In the genomic region with DNA sequence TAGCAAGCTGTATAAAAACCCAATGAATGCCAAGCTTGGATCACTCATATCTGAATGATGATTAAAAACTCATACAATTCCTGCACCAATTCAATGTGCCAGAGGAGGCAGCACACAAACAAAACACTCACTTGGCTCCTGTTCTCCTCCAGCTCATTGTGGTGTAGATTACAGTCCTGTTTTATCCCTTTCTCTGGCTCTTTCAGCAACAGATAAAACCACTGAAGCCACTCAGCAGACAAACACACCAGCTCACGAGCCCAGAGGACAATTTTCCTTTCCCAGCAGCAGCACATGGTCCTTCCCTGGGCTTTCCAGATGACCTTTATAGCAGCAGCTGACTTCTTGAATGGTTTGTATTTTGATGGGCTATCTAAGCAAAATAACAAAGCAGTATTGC, we compare ENCODE assay signal across 10 cellular contexts.
DNase-seq lines count a peak whose midpoint lies in the region; ATAC-seq, FAIRE-seq and TF ChIP-seq lines count a peak whose summit lies in the region.
"Had no signal": no experiment of that assay in that cellular context is flagged by ENCODE, and none has a peak within 500 bp of the region (broad histone marks: within the 10 kb centered on the region; RNA-seq: fewer than 3 reads in every experiment).

No MANE protein-coding gene starts in this region.

- no peaks in the 10 kb centered on the region for H3K79me2 ChIP-seq in KMS-11 (ENCODE audit: insufficient read depth, low read depth)

- TF ChIP-seq CTCF in D721Med (IDR thresholded peaks at IDR 0.05; ENCODE audit: insufficient read depth, missing control alignments) (peak; percentile 51), KMS-11 (conservative IDR thresholded peaks at IDR 0.05; ENCODE audit: low read depth, low read length) (peak; percentile 64), astrocyte of the spinal cord (IDR thresholded peaks at IDR 0.05; ENCODE audit: low read depth, low read length) (peak; percentile 50)

- FAIRE-seq in D721Med (lab: Jason Lieb, UNC) = no peak
- FAIRE-seq: colon had no signal

- H3K36me3 ChIP-seq in KMS-11 (ENCODE audit: insufficient read depth) = no peaks in the 10 kb centered on the region

- H3K27me3 ChIP-seq in KMS-11 (ENCODE audit: insufficient read depth, low read depth) = no peaks in the 10 kb centered on the region

- no peak overlapping the region for H3K9ac ChIP-seq in KMS-11

- no peak overlapping the region for H3K27ac ChIP-seq in KMS-11
- H3K27ac ChIP-seq: HL-60 had no signal

- in situ Hi-C loops in astrocyte of the spinal cord (cut with HindIII; ENCODE audit: low sequenced_read_pairs) = no loop called here

- ATAC-seq in GM18519 (IDR thresholded peaks at IDR 0.05; ENCODE audit: low FRiP score, unreplicated experiment) = no peak
- no peak for ATAC-seq in activated CD4-positive, CD25-positive, alpha-beta regulatory T cell treated with anti-CD3 and anti-CD28 coated beads, Interleukin-2, amount 50 U/mL, for 24 hours

- no peak overlapping the region for H3K4me2 ChIP-seq in KMS-11

- H2AFZ ChIP-seq in KMS-11 (ENCODE audit: low read depth) = no peak overlapping the region

- H3K4me1 ChIP-seq in KMS-11 (ENCODE audit: low read depth, poor library complexity, severe bottlenecking) = no peaks in the 10 kb centered on the region

- H3K4me3 ChIP-seq in KMS-11 (IDR thresholded peaks at IDR 0.05; ENCODE audit: insufficient read depth, low read depth, low read length) (no peak overlapping the region), astrocyte of the spinal cord (ENCODE audit: low read depth, low read length) (no peak overlapping the region)

- no peak for DNase-seq in D721Med (ENCODE audit: insufficient read length, low spot score)
- DNase-seq in astrocyte of the spinal cord (ENCODE audit: low read depth, low spot score) = peak; percentile 22
- DNase-seq in lung microvascular endothelial cell (ENCODE audit: low read depth in 2 of 2) = peak; percentile 5 to 27
- DNase-seq in activated effector memory CD4-positive, alpha-beta T cell treated with Interleukin-2 at 50 U/mL for 16 hours = no peak
- DNase-seq in HCEC 1CT = no peak

- no peaks in the 10 kb centered on the region for H4K20me1 ChIP-seq in KMS-11 (ENCODE audit: insufficient read depth)

Comparison
In these comparisons a context has a peak if more than half of its experiments do, and no peak if none do; other contexts are left out.
1. DNase-seq: peak in astrocyte of the spinal cord (single experiment) and lung microvascular endothelial cell (2 of 2); none in D721Med (single experiment), activated effector memory CD4-positive, alpha-beta T cell treated with Interleukin-2 at 50 U/mL for 16 hours (single experiment) and HCEC 1CT (single experiment).
2. Peak in every context shown above with its lines, with median percentiles within 50 percentile points of each other: CTCF ChIP-seq.